Comparison of ENCODE assay signal across 18 cellular contexts in genomic region chr11:94537051-94537600, GRCh38. TPM values are rescaled to one million over a fixed set of nuclear protein-coding genes. Genes with fewer than 3 reads are reported as not detected.
A peak's percentile ranks its signal among the peaks of the same experiment; 100 is the strongest.
DNase-seq lines count a peak whose midpoint lies in the region; ATAC-seq and TF ChIP-seq lines count a peak whose summit lies in the region.
"Had no signal": no experiment of that assay in that cellular context is flagged by ENCODE, and none has a peak within 500 bp of the region (broad histone marks: within the 10 kb centered on the region; RNA-seq: fewer than 3 reads in every experiment).

No MANE protein-coding gene starts in this region.

- H2AFZ ChIP-seq in IMR-90 (replicated peaks; ENCODE audit: low read length, poor library complexity): no peak overlapping the region

- no peak overlapping the region for H3K4me3 Mint-ChIP-seq in naive thymus-derived CD4-positive, alpha-beta T cell

- H3K4me1 Mint-ChIP-seq in naive thymus-derived CD4-positive, alpha-beta T cell: no peaks in the 10 kb centered on the region

- DNase-seq in AG04449 (ENCODE audit: low read depth, low spot score) (peak; percentile 70), IMR-90 (peak; percentile 77), cardiac fibroblast (ENCODE audit: low read depth in 2 of 2) (peak; percentile 53 to 79), mucosa of descending colon (peak in 1 of 3 donors; percentile 40), T-helper 9 cell (no peak)
- no peak for DNase-seq in naive thymus-derived CD4-positive, alpha-beta T cell
- DNase-seq: activated gamma-delta T cell treated with Interleukin-2 at 50 U/mL for 16 hours, AML-193, DND-41, erythroblast, Karpas-422, NCI-H2081, SIG-M5 had no signal

- no peak overlapping the region for H4K91ac ChIP-seq in IMR-90 (ENCODE audit: insufficient read depth, low read depth, low read length)

- H2BK20ac ChIP-seq in IMR-90 (ENCODE audit: low read depth, low read length): no peak overlapping the region

- H2BK120ac ChIP-seq in IMR-90 (ENCODE audit: low read depth, low read length): no peak overlapping the region

- no peak overlapping the region for H2AK9ac ChIP-seq in IMR-90 (replicated peaks; ENCODE audit: low read depth, low read length, poor library complexity)

- H3K9me3 ChIP-seq in IMR-90 (ENCODE audit: control insufficient read depth, insufficient read depth, low read length) (no peaks in the 10 kb centered on the region), mucosa of descending colon (no peaks in the 10 kb centered on the region)
- no peaks in the 10 kb centered on the region for H3K9me3 ChIP-seq in naive thymus-derived CD4-positive, alpha-beta T cell (ENCODE audit: control insufficient read depth in 2 of 3, low read length in 3 of 3)
- H3K9me3 ChIP-seq: tibial nerve had no signal

- no peak overlapping the region for H3K14ac ChIP-seq in IMR-90 (replicated peaks; ENCODE audit: low read depth, low read length)

- H3K4ac ChIP-seq in IMR-90 (ENCODE audit: low read depth, low read length): no peak overlapping the region

- ATAC-seq in IMR-90 (ENCODE audit: low read depth) (peak; percentile 79), mucosa of descending colon (peak; percentile 62), GM21423 (IDR thresholded peaks at IDR 0.05; ENCODE audit: unreplicated experiment) (no peak), HG03045 (IDR thresholded peaks at IDR 0.05; ENCODE audit: unreplicated experiment) (no peak)
- no peak for ATAC-seq in naive thymus-derived CD4-positive, alpha-beta T cell

- no peaks in the 10 kb centered on the region for H3K79me1 ChIP-seq in IMR-90 (ENCODE audit: low read depth in 1 of 2, low read length in 2 of 2)

- no peak overlapping the region for H3K27ac Mint-ChIP-seq in naive thymus-derived CD4-positive, alpha-beta T cell

- dilution Hi-C loops in IMR-90 (cut with HindIII; ENCODE audit: low sequenced_read_pairs, unreplicated experiment): no loop called here

- in situ Hi-C loops in IMR-90 (cut with MboI; ENCODE audit: low sequenced_read_pairs): no loop called here

- no CpG with 5 or more reads among the region's 3 CpGs for WGBS in IMR-90 (ENCODE audit: extremely low coverage in 2 of 2, insufficient read length in 1 of 2), 2 experiments

- POLR2A ChIA-PET in AG04449 (lab: Yijun Ruan, JAX) (no interaction called here), IMR-90 (lab: Charles Lee; ENCODE audit: unreplicated experiment) (no interaction called here)
- POLR2A ChIA-PET in naive thymus-derived CD4-positive, alpha-beta T cell (lab: Charles Lee): no interaction called here

- peak overlapping the region; percentile 20; the same call in 1 of the 2 replicates for H3K27ac ChIP-seq in IMR-90 (ENCODE audit: insufficient read depth, low read length)
- no peak overlapping the region for H3K27ac ChIP-seq in naive thymus-derived CD4-positive, alpha-beta T cell (ENCODE audit: low read depth, low read length)
- H3K27ac ChIP-seq: tibial nerve had no signal

- peaks cover 3% of the 10 kb centered on the region for H3K4me1 ChIP-seq in IMR-90 (ENCODE audit: control insufficient read depth, insufficient read depth, low read length)
- H3K4me1 ChIP-seq in mucosa of descending colon (ENCODE audit: low read depth): peaks cover 30% of the 10 kb centered on the region
- no peaks in the 10 kb centered on the region for H3K4me1 ChIP-seq in naive thymus-derived CD4-positive, alpha-beta T cell (ENCODE audit: control insufficient read depth in 2 of 2, insufficient read depth in 2 of 2, low read length in 2 of 2)

- peaks cover 11 to 39% (median 22%) of the 10 kb centered on the region in 5 donors for H3K27me3 Mint-ChIP-seq in naive thymus-derived CD4-positive, alpha-beta T cell

- peak overlapping the region; percentile 75 for H3K4me2 ChIP-seq in IMR-90 (ENCODE audit: low read depth, low read length)

- BruUV-seq in IMR-90 (replicated peaks; lab: Mats Ljungman, UMichigan): no TSS peak

- CTCF ChIA-PET in AG04449 (lab: Yijun Ruan, JAX) (interaction anchor here (0.8 to 3.1 kb wide), 4 partner anchors 11 to 17 kb away, joined by 3 to 23 read pairs (median 6); no protein-coding TSS in a partner anchor), IMR-90 (lab: Yijun Ruan, JAX) (no interaction called here)
- CTCF ChIA-PET in naive thymus-derived CD4-positive, alpha-beta T cell (lab: Charles Lee): no interaction called here

- no peak for TF ChIP-seq POLR2A in IMR-90 (IDR thresholded peaks at IDR 0.05; ENCODE audit: low read depth, low read length)

- H4K20me1 ChIP-seq in IMR-90 (ENCODE audit: insufficient read depth, low read length): no peaks in the 10 kb centered on the region

- H3K9me3 Mint-ChIP-seq in naive thymus-derived CD4-positive, alpha-beta T cell: no peaks in the 10 kb centered on the region

- no peak for TF ChIP-seq CTCF in AG04449 (IDR thresholded peaks at IDR 0.05; ENCODE audit: insufficient read depth, low read length, missing control alignments)
- no peak for TF ChIP-seq CTCF in IMR-90 (conservative IDR thresholded peaks at IDR 0.05; ENCODE audit: low read depth, low read length)
- no peak for TF ChIP-seq CTCF in cardiac fibroblast (IDR thresholded peaks at IDR 0.05; ENCODE audit: low read depth, low read length)
- TF ChIP-seq CTCF in mucosa of descending colon (IDR thresholded peaks at IDR 0.05): no peak

- no peak overlapping the region for H3K23ac ChIP-seq in IMR-90 (ENCODE audit: low read depth, low read length)

- H3K9me1 ChIP-seq in IMR-90 (ENCODE audit: insufficient read depth, low read length): 0 out of 2 replicates have a peak, but pooled peaks cover 3% of the 10 kb centered on the region

- peak overlapping the region; percentile 28; the same call in 1 of the 2 replicates for H3K18ac ChIP-seq in IMR-90 (ENCODE audit: low read depth, low read length)

- H4K8ac ChIP-seq in IMR-90 (ENCODE audit: low read depth in 2 of 2, low read length in 2 of 2): 0 out of 4 replicates have a peak overlapping the region, but pooled peaks of 1 of the 2 experiments have one; percentile 2

- H2AK5ac ChIP-seq in IMR-90 (ENCODE audit: low read depth, low read length): no peak overlapping the region

- H4K5ac ChIP-seq in IMR-90 (ENCODE audit: low read depth, low read length): no peak overlapping the region

- no peak overlapping the region for H3K9ac ChIP-seq in IMR-90 (ENCODE audit: low read depth, low read length)

- intact Hi-C loops in IMR-90 (cut with micrococcal nuclease): no loop called here
- intact Hi-C loops in mucosa of descending colon (cut with DNase I, micrococcal nuclease): no loop called here
- intact Hi-C loops in naive thymus-derived CD4-positive, alpha-beta T cell (cut with micrococcal nuclease): no loop called here

- no peak overlapping the region for H2BK5ac ChIP-seq in IMR-90 (ENCODE audit: low read depth, low read length, poor library complexity, severe bottlenecking)

- H3K27me3 ChIP-seq in IMR-90 (ENCODE audit: control insufficient read depth, insufficient read depth, low read length): peaks cover 5% of the 10 kb centered on the region; the same call in 1 of the 2 replicates
- no peaks in the 10 kb centered on the region for H3K27me3 ChIP-seq in naive thymus-derived CD4-positive, alpha-beta T cell (ENCODE audit: control insufficient read depth in 2 of 2, insufficient read depth in 2 of 2, low read length in 2 of 2)
- H3K27me3 ChIP-seq: tibial nerve had no signal

- H3K36me3 Mint-ChIP-seq in naive thymus-derived CD4-positive, alpha-beta T cell: no peaks in the 10 kb centered on the region

- H3K4me3 ChIP-seq in AG04449 (ENCODE audit: low read depth, low read length) (no peak overlapping the region), IMR-90 (ENCODE audit: insufficient read depth, low read depth, low read length) (no peak overlapping the region), cardiac fibroblast (replicated peaks in 1 of 2; ENCODE audit: low read depth in 2 of 2, low read length in 2 of 2) (no peak overlapping the region), mucosa of descending colon (no peak overlapping the region)
- H3K4me3 ChIP-seq in naive thymus-derived CD4-positive, alpha-beta T cell (ENCODE audit: low read length): no peak overlapping the region
- H3K4me3 ChIP-seq: tibial nerve had no signal

- H2BK15ac ChIP-seq in IMR-90 (ENCODE audit: low read depth, low read length): no peak overlapping the region

- H3K56ac ChIP-seq in IMR-90 (ENCODE audit: extremely low read depth, insufficient read depth, low read length): no peak overlapping the region

- TF ChIP-seq RAD21 in IMR-90 (IDR thresholded peaks at IDR 0.05; ENCODE audit: low read length): no peak

- H3K36me3 ChIP-seq in IMR-90 (ENCODE audit: control insufficient read depth, insufficient read depth, low read length): no peaks in the 10 kb centered on the region
- no peaks in the 10 kb centered on the region for H3K36me3 ChIP-seq in mucosa of descending colon (ENCODE audit: low read depth)
- H3K36me3 ChIP-seq in naive thymus-derived CD4-positive, alpha-beta T cell (ENCODE audit: control insufficient read depth in 2 of 3, insufficient read depth in 3 of 3, low read length in 3 of 3): no peaks in the 10 kb centered on the region
- H3K36me3 ChIP-seq: tibial nerve had no signal

RNA-seq across cellular contexts. Expression of gene FUT4, which starts 6.6 kb away (rescaled TPM):
- total RNA-seq in IMR-90 (2012; rRNA removed) (2.2 and 3.1 TPM in 2 replicates), mucosa of descending colon (10 to 100 TPM; 13.9 to 23.5 (median 21.9) TPM)
- 2.4 TPM in 2 replicates for polyA plus RNA-seq in IMR-90 (2012; rRNA removed)
- 1.4 and 2.3 TPM in 2 replicates for polyA plus RNA-seq in IMR-90 (2012; cell fraction: cytosol; rRNA removed)
- 1.7 and 1.9 TPM in 2 replicates for polyA plus RNA-seq in IMR-90 (2012; cell fraction: nucleus; rRNA removed; ENCODE audit: low replicate concordance)
- 10 to 100 TPM in 1 of 5 experiments, 1 to 10 TPM in 4; 5.6 to 10.2 (median 6.9) TPM for total RNA-seq in naive thymus-derived CD4-positive, alpha-beta T cell
- polyA plus RNA-seq in naive thymus-derived CD4-positive, alpha-beta T cell: 1 to 10 TPM; 1.4 to 1.9 TPM

RNA-seq across cellular contexts. Expression of gene C11orf97, which starts 24.9 kb away (rescaled TPM):
- not detected in 2 replicates for total RNA-seq in IMR-90 (2012; rRNA removed)
- polyA plus RNA-seq in IMR-90 (2012; rRNA removed): not detected in 2 replicates
- not detected in 2 replicates for polyA plus RNA-seq in IMR-90 (2012; cell fraction: cytosol; rRNA removed)
- not detected in 2 replicates for polyA plus RNA-seq in IMR-90 (2012; cell fraction: nucleus; rRNA removed; ENCODE audit: low replicate concordance)
- total RNA-seq in mucosa of descending colon: not detected
- total RNA-seq in naive thymus-derived CD4-positive, alpha-beta T cell: not detected
- not detected for polyA plus RNA-seq in naive thymus-derived CD4-positive, alpha-beta T cell
- total RNA-seq: activated CD8-positive, alpha-beta memory T cell treated with anti-CD3 and anti-CD28 coated beads for 36 hours; mononuclear cell; tibial nerve had no signal

RNA-seq across cellular contexts. Expression of gene PIWIL4, which starts 30.0 kb away (rescaled TPM):
- total RNA-seq in IMR-90 (2012; rRNA removed) (0.56 and 0.72 TPM in 2 replicates), mucosa of descending colon (10 to 100 TPM in 1 of 3 donors, 1 to 10 TPM in 2; 5.0 to 11.5 (median 5.9) TPM)
- 1.1 and 1.3 TPM in 2 replicates for polyA plus RNA-seq in IMR-90 (2012; rRNA removed)
- 0.47 and 0.54 TPM in 2 replicates for polyA plus RNA-seq in IMR-90 (2012; cell fraction: cytosol; rRNA removed)
- polyA plus RNA-seq in IMR-90 (2012; cell fraction: nucleus; rRNA removed; ENCODE audit: low replicate concordance): 1.4 and 6.3 TPM in 2 replicates
- total RNA-seq in naive thymus-derived CD4-positive, alpha-beta T cell: 1 to 10 TPM in 4 of 5 experiments, under 1 TPM in 1; 0.80 to 3.1 (median 1.5) TPM
- under 1 TPM; 0.59 to 0.90 TPM for polyA plus RNA-seq in naive thymus-derived CD4-positive, alpha-beta T cell

RNA-seq across cellular contexts. Expression of gene ANKRD49, which starts 43.3 kb away (rescaled TPM):
- total RNA-seq in IMR-90 (2012; rRNA removed) (10.4 and 15.8 TPM in 2 replicates), mucosa of descending colon (10 to 100 TPM; 15.1 to 17.9 (median 16.3) TPM)
- 6.5 and 7.2 TPM in 2 replicates for polyA plus RNA-seq in IMR-90 (2012; rRNA removed)
- 1.1 TPM in 2 replicates for polyA plus RNA-seq in IMR-90 (2012; cell fraction: cytosol; rRNA removed)
- 2.7 and 20.9 TPM in 2 replicates for polyA plus RNA-seq in IMR-90 (2012; cell fraction: nucleus; rRNA removed; ENCODE audit: low replicate concordance)
- total RNA-seq in naive thymus-derived CD4-positive, alpha-beta T cell: 10 to 100 TPM; 25.6 to 64.4 (median 44.5) TPM
- 10 to 100 TPM; 17.1 to 32.7 TPM for polyA plus RNA-seq in naive thymus-derived CD4-positive, alpha-beta T cell

RNA-seq across cellular contexts. Expression of gene MRE11, which starts 43.5 kb away (rescaled TPM):
- total RNA-seq in IMR-90 (2012; rRNA removed) (15.6 and 22.2 TPM in 2 replicates), mucosa of descending colon (10 to 100 TPM; 15.3 to 18.0 (median 16.9) TPM)
- polyA plus RNA-seq in IMR-90 (2012; rRNA removed): 7.6 and 9.0 TPM in 2 replicates
- polyA plus RNA-seq in IMR-90 (2012; cell fraction: cytosol; rRNA removed): 0.40 and 0.92 TPM in 2 replicates
- polyA plus RNA-seq in IMR-90 (2012; cell fraction: nucleus; rRNA removed; ENCODE audit: low replicate concordance): 2.5 and 23.8 TPM in 2 replicates
- total RNA-seq in naive thymus-derived CD4-positive, alpha-beta T cell: 10 to 100 TPM; 19.0 to 45.5 (median 40.1) TPM
- polyA plus RNA-seq in naive thymus-derived CD4-positive, alpha-beta T cell: 10 to 100 TPM; 11.8 to 15.6 TPM

Comparison
In these comparisons a context has a peak if more than half of its experiments do, and no peak if none do; other contexts are left out.
1. DNase-seq: peak in AG04449 (single experiment), IMR-90 (single experiment) and cardiac fibroblast (2 of 2); none in T-helper 9 cell (single experiment) and naive thymus-derived CD4-positive, alpha-beta T cell (0 of 9).
2. ATAC-seq: peak in IMR-90 (single experiment) and mucosa of descending colon (single experiment); none in GM21423 (single experiment), naive thymus-derived CD4-positive, alpha-beta T cell (single experiment) and HG03045 (single experiment).